5 cellular contexts compared by ENCODE assay signal in genomic region chr10:46581997-46582396, GRCh38. TPM values are rescaled to one million over a fixed set of nuclear protein-coding genes. Genes with fewer than 3 reads are reported as not detected.
"Had no signal": no experiment of that assay in that cellular context is flagged by ENCODE, and none has a peak within 500 bp of the region (broad histone marks: within the 10 kb centered on the region; RNA-seq: fewer than 3 reads in every experiment).

No MANE protein-coding gene starts in this region.

RNA-seq across cellular contexts. Expression of gene SYT15, which starts 3.1 kb away (rescaled TPM):
- total RNA-seq: GM23338, H7 had no signal

RNA-seq across cellular contexts. Expression of gene GPRIN2, which starts 25.5 kb away (rescaled TPM):
- total RNA-seq: GM23248, H4, HFFc6 had no signal
